In the genomic region with DNA sequence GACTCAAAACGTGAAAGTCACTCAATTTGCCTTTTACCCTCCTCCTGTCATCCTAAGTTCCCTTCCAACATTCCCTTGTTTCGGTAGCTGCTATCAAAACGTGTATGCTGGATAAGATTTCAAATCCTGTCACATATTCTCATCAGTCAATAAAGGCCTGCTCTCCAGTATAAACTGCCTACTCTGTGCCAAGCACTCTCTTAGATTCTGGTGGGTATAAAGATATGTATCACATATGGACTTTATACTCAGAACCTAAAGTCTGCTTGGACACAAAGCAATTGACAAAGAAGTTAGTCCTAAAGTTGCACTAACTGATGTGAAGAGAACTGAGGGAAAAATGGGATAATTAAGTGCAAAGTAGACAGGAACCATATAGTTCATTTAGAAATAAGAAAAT, we compare ENCODE assay signal across 26 cellular contexts.
"Had no signal": no experiment of that assay in that cellular context is flagged by ENCODE, and none has a peak within 500 bp of the region (broad histone marks: within the 10 kb centered on the region; RNA-seq: fewer than 3 reads in every experiment).

No MANE protein-coding gene starts in this region.

- H3K27ac ChIP-seq: gastroesophageal sphincter, hepatocyte, parathyroid adenoma, spleen, suprapubic skin, tibial artery, upper lobe of right lung had no signal

- H3K27ac Mint-ChIP-seq: activated naive CD4-positive, alpha-beta T cell treated with anti-CD3 and anti-CD28 coated beads, Interleukin-2, amount 10 ng/mL, durations not matched to agents 7 days and 5 days; activated T-helper 1 cell treated with anti-CD3 and anti-CD28 coated beads, Interleukin-12 subunit alpha, Interleukin-12 subunit beta, Interleukin-2, Interleukin-4 antibody, amounts not matched to agents 30 ng/mL and 10 ng/mL and 1 ng/mL, durations not matched to agents 14 hours and 24 hours and 36 hours; mesothelial cell of epicardium; naive B cell; T-helper 2 cell treated with Interferon-gamma antibody and Interleukin-4, amounts not matched to agents 5 μg/mL and 100 μg/mL, for 36 hours had no signal

- H3K4me3 Mint-ChIP-seq: activated naive CD4-positive, alpha-beta T cell treated with anti-CD3 and anti-CD28 coated beads, Interleukin-2, amount 10 ng/mL, durations not matched to agents 7 days and 5 days; activated T-helper 1 cell treated with anti-CD3 and anti-CD28 coated beads, Interleukin-12 subunit alpha, Interleukin-12 subunit beta, Interleukin-2, Interleukin-4 antibody, amounts not matched to agents 30 ng/mL and 10 ng/mL and 1 ng/mL, durations not matched to agents 14 hours and 24 hours and 36 hours; mesothelial cell of epicardium; naive B cell; T-helper 2 cell treated with Interferon-gamma antibody and Interleukin-4, amounts not matched to agents 5 μg/mL and 100 μg/mL, for 36 hours had no signal

- H3K36me3 Mint-ChIP-seq: activated naive CD4-positive, alpha-beta T cell treated with anti-CD3 and anti-CD28 coated beads, Interleukin-2, amount 10 ng/mL, durations not matched to agents 7 days and 5 days; mesothelial cell of epicardium; naive B cell had no signal

- H3K4me1 Mint-ChIP-seq: activated naive CD4-positive, alpha-beta T cell treated with anti-CD3 and anti-CD28 coated beads, Interleukin-2, amount 10 ng/mL, durations not matched to agents 7 days and 5 days had no signal

- H3K27me3 Mint-ChIP-seq: activated naive CD4-positive, alpha-beta T cell treated with anti-CD3 and anti-CD28 coated beads, Interleukin-2, amount 10 ng/mL, durations not matched to agents 7 days and 5 days had no signal

- ATAC-seq: gastroesophageal sphincter, left cardiac atrium, left ventricle myocardium superior, right cardiac atrium, upper lobe of right lung had no signal

- DNase-seq: activated CD4-positive, alpha-beta T cell treated with anti-CD3 and anti-CD28 coated beads for 4 hours; activated CD4-positive, alpha-beta T cell treated with anti-CD3 and anti-CD28 coated beads, Interleukin-2, amount 50 U/mL, for 48 hours; activated CD4-positive, CD25-positive, alpha-beta regulatory T cell; activated CD8-positive, alpha-beta memory T cell treated with anti-CD3 and anti-CD28 coated beads, Interleukin-2, amount 50 U/mL, for 4 hours; activated effector memory CD4-positive, alpha-beta T cell treated with anti-CD3 and anti-CD28 coated beads, Interleukin-2, amount 50 U/mL, for 16 hours; activated naive CD4-positive, alpha-beta T cell treated with anti-CD3 and anti-CD28 coated beads, Interleukin-2, amount 10 ng/mL, durations not matched to agents 7 days and 5 days; activated T-cell treated with anti-CD3 and anti-CD28 coated beads, Interleukin-2, amount 50 U/mL, for 1 hour; amniotic stem cell; caudate nucleus; cortex of kidney; left cardiac atrium; left ventricle myocardium superior; naive B cell; nucleus accumbens; right cardiac atrium; spleen; stimulated activated naive CD4-positive, alpha-beta T cell; tibial artery; upper lobe of right lung had no signal

- H3K9me3 Mint-ChIP-seq: activated naive CD4-positive, alpha-beta T cell treated with anti-CD3 and anti-CD28 coated beads, Interleukin-2, amount 10 ng/mL, durations not matched to agents 7 days and 5 days; activated T-helper 1 cell treated with anti-CD3 and anti-CD28 coated beads, Interleukin-12 subunit alpha, Interleukin-12 subunit beta, Interleukin-2, Interleukin-4 antibody, amounts not matched to agents 30 ng/mL and 10 ng/mL and 1 ng/mL, durations not matched to agents 14 hours and 24 hours and 36 hours; mesothelial cell of epicardium; T-helper 2 cell treated with Interferon-gamma antibody and Interleukin-4, amounts not matched to agents 5 μg/mL and 100 μg/mL, for 36 hours had no signal
